In the genomic region with DNA sequence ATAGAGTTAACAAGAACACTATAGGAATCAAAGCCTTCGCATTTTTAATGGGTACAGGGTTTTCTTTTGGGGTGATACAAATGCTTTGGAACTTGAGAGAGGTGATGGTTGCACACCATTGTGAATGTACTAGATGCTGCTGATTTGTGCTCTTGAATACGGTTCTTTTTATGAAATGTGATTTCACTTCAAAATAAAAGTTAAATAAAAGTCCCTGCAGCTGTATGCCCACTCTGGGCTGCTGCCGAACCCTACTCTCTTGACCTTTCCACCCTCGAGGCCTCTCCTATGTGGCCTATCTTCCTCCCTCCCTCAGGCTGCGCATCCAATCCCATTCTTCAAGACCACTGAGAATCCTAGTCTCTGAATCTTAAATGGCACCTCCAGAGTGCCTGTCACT, we compare ENCODE assay signal across 25 cellular contexts.
"Had no signal": no experiment of that assay in that cellular context is flagged by ENCODE, and none has a peak within 500 bp of the region (broad histone marks: within the 10 kb centered on the region; RNA-seq: fewer than 3 reads in every experiment).

No MANE protein-coding gene starts in this region.

- H3K4me3 Mint-ChIP-seq: mesothelial cell of epicardium; naive B cell; natural killer cell treated with Interleukin-12 subunit alpha and Interleukin-12 subunit beta and Interleukin-15 and Interleukin-18, amount 100 ng/mL, for 72 hours; type B pancreatic cell had no signal

- H3K4me2 ChIP-seq: smooth muscle cell had no signal

- DNase-seq: effector memory CD4-positive, alpha-beta T cell; foreskin keratinocyte; glutamatergic neuron; heart right ventricle; left cardiac atrium; left lung; mesenchymal stem cell; mucosa of descending colon; naive B cell; stimulated activated CD4-positive, alpha-beta T cell treated with anti-CD3 and anti-CD28 coated beads, Interleukin-12 subunit alpha, Interleukin-12 subunit beta, amount 100 ng/mL, for 4 hours; stimulated activated CD4-positive, alpha-beta T cell treated with anti-CD3 and anti-CD28 coated beads, Interleukin-1b, Interleukin-23, amount 100 ng/mL, for 48 hours; stimulated activated CD4-positive, alpha-beta T cell treated with anti-CD3 and anti-CD28 coated beads, Interleukin-4, amount 100 ng/mL, for 1 hour; stimulated activated CD8-positive, alpha-beta memory T cell treated with anti-CD3 and anti-CD28 coated beads, Interleukin-4, amount 100 ng/mL, for 48 hours; stimulated activated naive CD4-positive, alpha-beta T cell treated with Interleukin-2 at 50 U/mL for 16 hours; stomach; testis; tibial artery had no signal

- H3K36me3 ChIP-seq: esophagus muscularis mucosa, heart right ventricle, left lung, prostate gland, right atrium auricular region, stomach, tibial artery had no signal

- H3K27ac Mint-ChIP-seq: mesothelial cell of epicardium; natural killer cell treated with Interleukin-12 subunit alpha and Interleukin-12 subunit beta and Interleukin-15 and Interleukin-18, amount 100 ng/mL, for 72 hours; type B pancreatic cell had no signal

- H3K9me3 ChIP-seq: heart right ventricle, left lung, mucosa of descending colon, prostate gland, stomach, testis, tibial artery had no signal

- H3K9me3 Mint-ChIP-seq: mesothelial cell of epicardium; natural killer cell treated with Interleukin-12 subunit alpha and Interleukin-12 subunit beta and Interleukin-15 and Interleukin-18, amount 100 ng/mL, for 72 hours; type B pancreatic cell had no signal

- H3K4me3 ChIP-seq: esophagus muscularis mucosa, heart right ventricle, left lung, mucosa of descending colon, prostate gland, right atrium auricular region, smooth muscle cell, stomach, testis, tibial artery had no signal

- H3K36me3 Mint-ChIP-seq: mesothelial cell of epicardium; natural killer cell treated with Interleukin-12 subunit alpha and Interleukin-12 subunit beta and Interleukin-15 and Interleukin-18, amount 100 ng/mL, for 72 hours; type B pancreatic cell had no signal

- ATAC-seq: foreskin keratinocyte; left cardiac atrium; left lung; mucosa of descending colon; natural killer cell treated with Interleukin-12 subunit alpha and Interleukin-12 subunit beta and Interleukin-15 and Interleukin-18, amount 100 ng/mL, for 72 hours; sciatic nerve had no signal

- H3K4me1 Mint-ChIP-seq: mesothelial cell of epicardium, naive B cell had no signal

- H3K27me3 ChIP-seq: foreskin keratinocyte, right atrium auricular region, testis had no signal

- H3K4me1 ChIP-seq: esophagus muscularis mucosa, foreskin keratinocyte, left lung, prostate gland, right atrium auricular region, stomach, testis, tibial artery had no signal

- H3K27ac ChIP-seq: esophagus muscularis mucosa, foreskin keratinocyte, heart right ventricle, left lung, prostate gland, right atrium auricular region, stomach, testis, tibial artery had no signal
